20 cellular contexts compared by ENCODE assay signal in the genomic region with DNA sequence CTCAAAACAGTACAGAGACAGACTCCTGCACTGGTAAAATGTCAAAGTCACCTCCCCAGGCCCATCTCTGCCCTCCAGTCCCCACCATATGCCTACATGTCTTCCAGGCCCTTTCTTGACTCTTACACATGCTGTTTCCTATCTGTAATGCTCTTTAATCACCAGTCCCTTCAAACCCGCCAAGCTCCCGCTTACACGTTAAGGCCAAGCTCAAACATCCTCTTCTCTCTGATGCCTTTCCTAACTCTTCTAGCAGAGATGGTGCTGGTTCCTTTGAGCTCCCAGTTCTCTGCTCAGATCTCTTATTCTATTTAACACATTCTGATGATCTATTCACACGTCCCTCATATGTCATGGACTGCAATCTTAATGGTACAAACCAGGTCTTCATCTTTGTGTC.
"Had no signal": no experiment of that assay in that cellular context is flagged by ENCODE, and none has a peak within 500 bp of the region (broad histone marks: within the 10 kb centered on the region; RNA-seq: fewer than 3 reads in every experiment).

No MANE protein-coding gene starts in this region.

- H3K27me3 Mint-ChIP-seq: progenitor cell of endocrine pancreas had no signal

- H3K4me1 ChIP-seq: foreskin keratinocyte, lower lobe of right lung, uterus had no signal

- H3K9me3 ChIP-seq: left ventricle myocardium inferior, lower lobe of right lung, neutrophil, ovary, suprapubic skin, thyroid gland, uterus had no signal

- H3K27me3 ChIP-seq: foreskin keratinocyte, ovary, thyroid gland, uterus had no signal

- ATAC-seq: foreskin keratinocyte; lower lobe of right lung; naive thymus-derived CD4-positive, alpha-beta T cell; right cardiac atrium; stimulated activated naive CD8-positive, alpha-beta T cell treated with anti-CD3 and anti-CD28 coated beads, Interleukin-15, Interleukin-2, amounts not matched to agents 100 U/mL and 50 U/mL, for 24 hours had no signal

- H3K4me3 ChIP-seq: dorsolateral prefrontal cortex, left ventricle myocardium inferior, lower lobe of right lung, ovary, smooth muscle cell, suprapubic skin, thyroid gland, uterus had no signal

- H3K9me3 Mint-ChIP-seq: naive thymus-derived CD4-positive, alpha-beta T cell; type B pancreatic cell had no signal

- H3K36me3 Mint-ChIP-seq: immature natural killer cell; naive thymus-derived CD4-positive, alpha-beta T cell had no signal

- H3K4me3 Mint-ChIP-seq: immature natural killer cell; naive thymus-derived CD4-positive, alpha-beta T cell; type B pancreatic cell had no signal

- H3K27ac ChIP-seq: dorsolateral prefrontal cortex, foreskin keratinocyte, left ventricle myocardium inferior, lower lobe of right lung, neutrophil, ovary, suprapubic skin, thyroid gland, uterus had no signal

- DNase-seq: cortex of kidney; dorsolateral prefrontal cortex; effector CD8-positive, alpha-beta T cell; foreskin keratinocyte; immature natural killer cell; left ventricle myocardium inferior; lower lobe of right lung; mesendoderm; naive thymus-derived CD4-positive, alpha-beta T cell; ovary; right cardiac atrium; stimulated activated CD4-positive, alpha-beta T cell treated with anti-CD3 and anti-CD28 coated beads, Interleukin-2, amount 100 ng/mL, for 48 hours; stimulated activated naive CD8-positive, alpha-beta T cell treated with anti-CD3 and anti-CD28 coated beads, Interleukin-15, Interleukin-2, amounts not matched to agents 100 U/mL and 50 U/mL, for 24 hours; thyroid gland; uterus had no signal

- H3K27ac Mint-ChIP-seq: immature natural killer cell; naive thymus-derived CD4-positive, alpha-beta T cell; progenitor cell of endocrine pancreas; type B pancreatic cell had no signal

- H3K36me3 ChIP-seq: left ventricle myocardium inferior, lower lobe of right lung, neutrophil, ovary, suprapubic skin, thyroid gland, uterus had no signal
